In genomic region chr11:80182906-80183305, GRCh38 we compare ENCODE assay signal across 24 cellular contexts.
A peak's percentile ranks its signal among the peaks of the same experiment; 100 is the strongest.
DNase-seq lines count a peak whose midpoint lies in the region; ATAC-seq, FAIRE-seq and TF ChIP-seq lines count a peak whose summit lies in the region.
"Had no signal": no experiment of that assay in that cellular context is flagged by ENCODE, and none has a peak within 500 bp of the region (broad histone marks: within the 10 kb centered on the region; RNA-seq: fewer than 3 reads in every experiment).

No MANE protein-coding gene starts in this region.

- peaks cover 11% of the 10 kb centered on the region for H3K4me1 Mint-ChIP-seq in astrocyte (ENCODE audit: low read depth, unreplicated experiment)
- H3K4me1 Mint-ChIP-seq: T-cell had no signal

- H3K4me2 ChIP-seq in astrocyte (ENCODE audit: low read length): no peak overlapping the region
- peak overlapping the region; percentile 12 for H3K4me2 ChIP-seq in smooth muscle cell

- H4K20me1 ChIP-seq in astrocyte (ENCODE audit: insufficient read depth, low read length) (no peaks in the 10 kb centered on the region), smooth muscle cell (ENCODE audit: low read depth) (no peaks in the 10 kb centered on the region)
- H4K20me1 ChIP-seq: BLaER1 treated with 17β-estradiol and CSF1 and Interleukin-3, amounts not matched to agents 10 nM and 100 nM had no signal

- H3K27me3 ChIP-seq in astrocyte (ENCODE audit: insufficient read depth, low read length) (no peaks in the 10 kb centered on the region), kidney epithelial cell (ENCODE audit: control insufficient read depth, insufficient read depth, low read length) (no peaks in the 10 kb centered on the region), smooth muscle cell (ENCODE audit: low read depth) (no peaks in the 10 kb centered on the region)
- H3K27me3 ChIP-seq: BLaER1 treated with 17β-estradiol and CSF1 and Interleukin-3, amounts not matched to agents 10 nM and 100 nM had no signal

- H3K9ac ChIP-seq in astrocyte (ENCODE audit: low read length) (no peak overlapping the region), smooth muscle cell (ENCODE audit: low read depth) (no peak overlapping the region)
- H3K9ac ChIP-seq: BLaER1 treated with 17β-estradiol and CSF1 and Interleukin-3, amounts not matched to agents 10 nM and 100 nM had no signal

- peaks cover 4% of the 10 kb centered on the region for H3K27me3 Mint-ChIP-seq in astrocyte (ENCODE audit: low read depth, unreplicated experiment)
- H3K27me3 Mint-ChIP-seq: CD4-positive, alpha-beta T cell; T-cell had no signal

- no peak for TF ChIP-seq CTCF in astrocyte (IDR thresholded peaks at IDR 0.05; ENCODE audit: insufficient read depth, low read depth, low read length)
- TF ChIP-seq CTCF in kidney epithelial cell (IDR thresholded peaks at IDR 0.05; ENCODE audit: insufficient read depth, low read length, poor library complexity, severe bottlenecking): no peak
- no peak for TF ChIP-seq CTCF in smooth muscle cell (IDR thresholded peaks at IDR 0.05; ENCODE audit: borderline replicate concordance, insufficient read depth, poor library complexity, severe bottlenecking)

- no peak for ATAC-seq in GM19328 (IDR thresholded peaks at IDR 0.05; ENCODE audit: unreplicated experiment)
- ATAC-seq: PC-3, T-cell had no signal

- no peaks in the 10 kb centered on the region for H3K4me1 ChIP-seq in astrocyte (ENCODE audit: insufficient read depth, low read length)
- H3K4me1 ChIP-seq in smooth muscle cell (ENCODE audit: low read depth): peaks cover 3% of the 10 kb centered on the region
- H3K4me1 ChIP-seq: BLaER1 treated with 17β-estradiol and CSF1 and Interleukin-3, amounts not matched to agents 10 nM and 100 nM had no signal

- H3K27ac ChIP-seq in astrocyte (ENCODE audit: low read depth, low read length) (no peak overlapping the region), smooth muscle cell (ENCODE audit: low read depth) (no peak overlapping the region)
- H3K27ac ChIP-seq: 22Rv1; BLaER1 treated with 17β-estradiol and CSF1 and Interleukin-3, amounts not matched to agents 10 nM and 100 nM; RWPE1 had no signal

- H3K36me3 ChIP-seq in astrocyte (ENCODE audit: insufficient read depth, low read length) (no peaks in the 10 kb centered on the region), kidney epithelial cell (ENCODE audit: control insufficient read depth, insufficient read depth, low read length) (no peaks in the 10 kb centered on the region), smooth muscle cell (ENCODE audit: low read depth) (no peaks in the 10 kb centered on the region)
- H3K36me3 ChIP-seq: BLaER1 treated with 17β-estradiol and CSF1 and Interleukin-3, amounts not matched to agents 10 nM and 100 nM had no signal

- H3K9me3 ChIP-seq in astrocyte (ENCODE audit: insufficient read depth, low read depth, low read length) (no peaks in the 10 kb centered on the region), smooth muscle cell (replicated peaks; ENCODE audit: low read depth) (no peaks in the 10 kb centered on the region)

- H3K4me3 ChIP-seq in astrocyte (ENCODE audit: insufficient read depth, low read depth, low read length) (no peak overlapping the region), kidney epithelial cell (ENCODE audit: low read depth, low read length) (no peak overlapping the region), smooth muscle cell (no peak overlapping the region)
- H3K4me3 ChIP-seq: BLaER1 treated with 17β-estradiol and CSF1 and Interleukin-3, amounts not matched to agents 10 nM and 100 nM had no signal

- H3K27ac Mint-ChIP-seq in astrocyte (ENCODE audit: unreplicated experiment): peak overlapping the region; percentile 54
- H3K27ac Mint-ChIP-seq: CD4-positive, alpha-beta T cell; T-cell had no signal

- 22% methylated on average over 3 of the region's 3 CpGs for WGBS in smooth muscle cell (ENCODE audit: low lambda C conversion rate)

- no peak overlapping the region for H2AFZ ChIP-seq in astrocyte (ENCODE audit: low read depth, low read length)
- no peak overlapping the region for H2AFZ ChIP-seq in smooth muscle cell (ENCODE audit: low read depth)

- no peak for FAIRE-seq in astrocyte (lab: Jason Lieb, UNC)
- FAIRE-seq: D721Med had no signal

- H3K79me2 ChIP-seq in astrocyte (ENCODE audit: insufficient read depth, low read length): no peaks in the 10 kb centered on the region
- no peaks in the 10 kb centered on the region for H3K79me2 ChIP-seq in smooth muscle cell (ENCODE audit: low read depth)

- H3F3A ChIP-seq in smooth muscle cell (ENCODE audit: low read depth): peaks cover 5% of the 10 kb centered on the region

- peaks cover 2% of the 10 kb centered on the region for H3K36me3 Mint-ChIP-seq in astrocyte (ENCODE audit: low read depth, unreplicated experiment)
- H3K36me3 Mint-ChIP-seq: T-cell had no signal

- DNase-seq in NCI-H82 (lab: John Stamatoyannopoulos, UW) (peak; percentile 41), NCI-H82 treated with DMSO at 0.1 percent for 48 hours (lab: John Stamatoyannopoulos, UW; ENCODE audit: unreplicated experiment) (no peak), astrocyte (ENCODE audit: low read depth) (peak; percentile 1), kidney epithelial cell (ENCODE audit: low read depth) (peak; percentile 9), smooth muscle cell (lab: John Stamatoyannopoulos, UW; ENCODE audit: unreplicated experiment) (no peak), ecto neural progenitor cell (ENCODE audit: low spot score) (no peak)
- DNase-seq in effector CD8-positive, alpha-beta T cell (lab: John Stamatoyannopoulos, UW): no peak
- DNase-seq: AML-193; CD4-positive, alpha-beta T cell; KBM-7; MM.1S; NCI-H1694; NCI-H2081; NCI-H226; NCI-H510A; NCI-H69; PC-3; SHP77; T-cell had no signal

- H3K4me3 Mint-ChIP-seq in astrocyte (ENCODE audit: unreplicated experiment): no peak overlapping the region
- H3K4me3 Mint-ChIP-seq: CD4-positive, alpha-beta T cell; T-cell had no signal

- peaks cover 14% of the 10 kb centered on the region for H3K9me3 Mint-ChIP-seq in astrocyte (ENCODE audit: unreplicated experiment)

Comparison
In these comparisons a context has a peak if more than half of its experiments do, and no peak if none do; other contexts are left out.
1. DNase-seq: peak in NCI-H82 (single experiment), astrocyte (single experiment) and kidney epithelial cell (single experiment); none in NCI-H82 treated with DMSO at 0.1 percent for 48 hours (single experiment), smooth muscle cell (single experiment), effector CD8-positive, alpha-beta T cell (single experiment) and ecto neural progenitor cell (single experiment).